Comparison of ENCODE assay signal across 31 cellular contexts in the genomic region with DNA sequence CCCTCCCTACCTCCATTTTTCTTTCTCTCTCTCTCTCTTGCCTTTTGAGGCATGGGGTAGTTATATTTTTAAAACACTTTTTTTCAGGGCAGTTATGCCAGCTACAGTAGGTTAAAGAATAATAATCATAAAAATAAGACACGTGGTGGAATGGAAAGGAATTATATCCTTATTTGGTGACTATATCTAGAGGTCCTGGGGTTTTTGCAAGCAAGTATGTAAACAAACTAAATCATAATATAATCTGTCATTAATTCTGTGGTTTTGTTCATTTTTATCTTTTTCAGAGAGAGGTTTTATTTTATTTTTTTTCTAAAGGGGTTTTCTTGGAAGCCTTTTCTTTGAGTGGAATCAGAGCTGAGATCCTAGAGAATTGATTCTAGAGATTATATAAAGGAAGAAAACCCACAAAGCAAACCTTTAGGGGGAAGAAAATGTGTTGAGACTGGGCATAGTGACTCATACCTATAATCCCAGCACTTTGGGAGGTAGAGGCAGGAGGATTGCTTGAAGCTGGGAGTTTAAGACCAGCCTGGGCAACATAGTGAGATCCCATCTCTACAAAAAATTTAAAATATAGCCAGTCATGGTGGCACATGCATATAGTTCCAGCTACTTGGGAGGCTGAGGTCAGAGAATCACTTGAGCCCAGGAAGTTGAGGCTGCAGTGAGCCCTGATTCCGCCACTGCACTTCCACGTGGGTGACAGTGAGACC. TPM values are rescaled to one million over a fixed set of nuclear protein-coding genes. Genes with fewer than 3 reads are reported as not detected.
A peak's percentile ranks its signal among the peaks of the same experiment; 100 is the strongest.
DNase-seq lines count a peak whose midpoint lies in the region; ATAC-seq and TF ChIP-seq lines count a peak whose summit lies in the region.
"Had no signal": no experiment of that assay in that cellular context is flagged by ENCODE, and none has a peak within 500 bp of the region (broad histone marks: within the 10 kb centered on the region; RNA-seq: fewer than 3 reads in every experiment).

No MANE protein-coding gene starts in this region.

- H3K27ac ChIP-seq in smooth muscle cell (ENCODE audit: low read depth) (peak overlapping the region; percentile 60), caudate nucleus (ENCODE audit: low read depth, low read length) (no peak overlapping the region)
- H3K27ac ChIP-seq: breast epithelium, coronary artery, neutrophil, right atrium auricular region, testis, WERI-Rb-1 had no signal

- peak overlapping the region; percentile 61 for H3K4me2 ChIP-seq in smooth muscle cell
- H3K4me2 ChIP-seq: GM23338 had no signal

- no peaks in the 10 kb centered on the region for H3K27me3 ChIP-seq in smooth muscle cell (ENCODE audit: low read depth)
- H3K27me3 ChIP-seq: breast epithelium, neutrophil, right atrium auricular region, testis had no signal

- no peak for DNase-seq in activated naive CD4-positive, alpha-beta T cell treated with anti-CD3 and anti-CD28 coated beads, Interleukin-2, amount 50 U/mL, for 72 hours (ENCODE audit: low spot score in 2 of 2)
- no peak for DNase-seq in activated naive CD4-positive, alpha-beta T cell treated with anti-CD3 and anti-CD28 coated beads, Interleukin-2, amount 50 U/mL, for 16 hours
- peak; percentile 17 for DNase-seq in M059J (ENCODE audit: low read depth)
- no peak for DNase-seq in chondrocyte (ENCODE audit: low spot score)
- no peak for DNase-seq in smooth muscle cell (lab: John Stamatoyannopoulos, UW; ENCODE audit: unreplicated experiment)
- DNase-seq in caudate nucleus (lab: John Stamatoyannopoulos, UW): no peak
- no peak for DNase-seq in NCI-H446 (lab: John Stamatoyannopoulos, UW)
- DNase-seq in NCI-H1417 treated with DMSO at 0.1 percent for 48 hours (lab: John Stamatoyannopoulos, UW): no peak
- DNase-seq: activated CD4-positive, alpha-beta T cell treated with anti-CD3 and anti-CD28 coated beads, Interleukin-2, amount 10 ng/mL, durations not matched to agents 24 days and 14 days; activated naive CD4-positive, alpha-beta T cell treated with Interleukin-2 at 50 U/mL for 16 hours; CD4-positive, alpha-beta T cell; effector memory CD4-positive, alpha-beta T cell; erythroblast; foreskin fibroblast; Kasumi-1; kidney; midbrain; MV-4-11; naive B cell; NCI-H2107; NCI-H446 treated with DMSO at 0.1 percent for 48 hours; posterior cingulate gyrus; stimulated activated CD4-positive, alpha-beta T cell treated with anti-CD3 and anti-CD28 coated beads, Interleukin-2, amount 100 ng/mL, for 24 hours; testis; WERI-Rb-1 had no signal

- H3K36me3 Mint-ChIP-seq in activated naive CD4-positive, alpha-beta T cell treated with anti-CD3 and anti-CD28 coated beads, Interleukin-2, amount 50 U/mL, for 72 hours: no peaks in the 10 kb centered on the region
- H3K36me3 Mint-ChIP-seq in chondrocyte (ENCODE audit: low read depth): peaks cover 19% of the 10 kb centered on the region

- H4K20me1 ChIP-seq in smooth muscle cell (ENCODE audit: low read depth): peaks cover 19% of the 10 kb centered on the region

- ATAC-seq in activated naive CD4-positive, alpha-beta T cell treated with anti-CD3 and anti-CD28 coated beads, Interleukin-2, amount 50 U/mL, for 72 hours: no peak
- ATAC-seq: GM23338 had no signal

- peak overlapping the region; percentile 41 to 87 for H3K27ac Mint-ChIP-seq in activated naive CD4-positive, alpha-beta T cell treated with anti-CD3 and anti-CD28 coated beads, Interleukin-2, amount 50 U/mL, for 72 hours
- peak overlapping the region; percentile 36 for H3K27ac Mint-ChIP-seq in chondrocyte (ENCODE audit: unreplicated experiment)
- H3K27ac Mint-ChIP-seq: activated CD4-positive, alpha-beta T cell treated with anti-CD3 and anti-CD28 coated beads, Interleukin-2, amount 10 ng/mL, durations not matched to agents 24 days and 14 days; CD4-positive, alpha-beta T cell; GM23338; stimulated activated naive CD8-positive, alpha-beta T cell treated with anti-CD3 and anti-CD28 coated beads, Interleukin-15, Interleukin-2, amounts not matched to agents 100 ng/mL and 50 ng/mL, for 24 hours had no signal

- no peak overlapping the region for H3K4me3 ChIP-seq in smooth muscle cell
- H3K4me3 ChIP-seq: breast epithelium, coronary artery, GM23338, right atrium auricular region, testis had no signal

- no peak overlapping the region for H2AFZ ChIP-seq in smooth muscle cell (ENCODE audit: low read depth)
- H2AFZ ChIP-seq: GM23338 had no signal

- peaks cover 12% of the 10 kb centered on the region for H3K4me1 Mint-ChIP-seq in chondrocyte (ENCODE audit: low read depth)
- H3K4me1 Mint-ChIP-seq: GM23338, naive B cell had no signal

- peaks cover 32% of the 10 kb centered on the region for H3K36me3 ChIP-seq in smooth muscle cell (ENCODE audit: low read depth)
- H3K36me3 ChIP-seq: breast epithelium, WERI-Rb-1 had no signal

- WGBS in smooth muscle cell (ENCODE audit: low lambda C conversion rate): 77% methylated on average over 3 of the region's 3 CpGs

- peaks cover 6% of the 10 kb centered on the region for H3K79me2 ChIP-seq in smooth muscle cell (ENCODE audit: low read depth)

- H3K9me3 Mint-ChIP-seq in activated naive CD4-positive, alpha-beta T cell treated with anti-CD3 and anti-CD28 coated beads, Interleukin-2, amount 50 U/mL, for 72 hours: no peaks in the 10 kb centered on the region
- no peaks in the 10 kb centered on the region for H3K9me3 Mint-ChIP-seq in chondrocyte (ENCODE audit: low read depth)
- H3K9me3 Mint-ChIP-seq: activated CD4-positive, alpha-beta T cell treated with anti-CD3 and anti-CD28 coated beads, Interleukin-2, amount 10 ng/mL, durations not matched to agents 24 days and 14 days; CD4-positive, alpha-beta T cell; GM23338; naive B cell; stimulated activated naive CD8-positive, alpha-beta T cell treated with anti-CD3 and anti-CD28 coated beads, Interleukin-15, Interleukin-2, amounts not matched to agents 100 ng/mL and 50 ng/mL, for 24 hours had no signal

- no peak overlapping the region for H3K4me3 Mint-ChIP-seq in chondrocyte (ENCODE audit: unreplicated experiment)
- H3K4me3 Mint-ChIP-seq: activated CD4-positive, alpha-beta T cell treated with anti-CD3 and anti-CD28 coated beads, Interleukin-2, amount 10 ng/mL, durations not matched to agents 24 days and 14 days; CD4-positive, alpha-beta T cell; GM23338; stimulated activated naive CD8-positive, alpha-beta T cell treated with anti-CD3 and anti-CD28 coated beads, Interleukin-15, Interleukin-2, amounts not matched to agents 100 ng/mL and 50 ng/mL, for 24 hours had no signal

- peaks cover 6% of the 10 kb centered on the region for H3K4me1 ChIP-seq in smooth muscle cell (ENCODE audit: low read depth)
- H3K4me1 ChIP-seq: breast epithelium, right atrium auricular region, testis had no signal

- H3K27me3 Mint-ChIP-seq in chondrocyte (ENCODE audit: low read depth): no peaks in the 10 kb centered on the region
- H3K27me3 Mint-ChIP-seq: activated CD4-positive, alpha-beta T cell treated with anti-CD3 and anti-CD28 coated beads, Interleukin-2, amount 10 ng/mL, durations not matched to agents 24 days and 14 days; CD4-positive, alpha-beta T cell; naive B cell; stimulated activated naive CD8-positive, alpha-beta T cell treated with anti-CD3 and anti-CD28 coated beads, Interleukin-15, Interleukin-2, amounts not matched to agents 100 ng/mL and 50 ng/mL, for 24 hours had no signal

- H3F3A ChIP-seq in smooth muscle cell (ENCODE audit: low read depth): no peaks in the 10 kb centered on the region

- no peak overlapping the region for H3K9ac ChIP-seq in smooth muscle cell (ENCODE audit: low read depth)

- H3K9me3 ChIP-seq in smooth muscle cell (replicated peaks; ENCODE audit: low read depth): no peaks in the 10 kb centered on the region
- H3K9me3 ChIP-seq: breast epithelium, neutrophil, right atrium auricular region, testis had no signal

- TF ChIP-seq CTCF in chondrocyte (IDR thresholded peaks at IDR 0.05): no peak
- TF ChIP-seq CTCF in smooth muscle cell (IDR thresholded peaks at IDR 0.05; ENCODE audit: borderline replicate concordance, insufficient read depth, poor library complexity, severe bottlenecking): no peak

RNA-seq across cellular contexts. Expression of a gene that starts 53.2 kb away (rescaled TPM):
- total RNA-seq in activated naive CD4-positive, alpha-beta T cell treated with anti-CD3 and anti-CD28 coated beads, Interleukin-2, amount 50 U/mL, for 72 hours: 10 to 100 TPM; 14.4 to 17.2 TPM
- total RNA-seq in M059J (2014; rRNA removed; shearing (Covaris generic)): 589 and 671 TPM in 2 replicates
- 64.3 to 345 TPM (median 68.8 TPM) in 3 replicates for total RNA-seq in chondrocyte
- 109 and 121 TPM in 2 replicates for total RNA-seq in smooth muscle cell
- 129 and 175 TPM in 2 replicates for polyA plus RNA-seq in smooth muscle cell
